Comparison of ENCODE assay signal across 1 cellular context in the genomic region with DNA sequence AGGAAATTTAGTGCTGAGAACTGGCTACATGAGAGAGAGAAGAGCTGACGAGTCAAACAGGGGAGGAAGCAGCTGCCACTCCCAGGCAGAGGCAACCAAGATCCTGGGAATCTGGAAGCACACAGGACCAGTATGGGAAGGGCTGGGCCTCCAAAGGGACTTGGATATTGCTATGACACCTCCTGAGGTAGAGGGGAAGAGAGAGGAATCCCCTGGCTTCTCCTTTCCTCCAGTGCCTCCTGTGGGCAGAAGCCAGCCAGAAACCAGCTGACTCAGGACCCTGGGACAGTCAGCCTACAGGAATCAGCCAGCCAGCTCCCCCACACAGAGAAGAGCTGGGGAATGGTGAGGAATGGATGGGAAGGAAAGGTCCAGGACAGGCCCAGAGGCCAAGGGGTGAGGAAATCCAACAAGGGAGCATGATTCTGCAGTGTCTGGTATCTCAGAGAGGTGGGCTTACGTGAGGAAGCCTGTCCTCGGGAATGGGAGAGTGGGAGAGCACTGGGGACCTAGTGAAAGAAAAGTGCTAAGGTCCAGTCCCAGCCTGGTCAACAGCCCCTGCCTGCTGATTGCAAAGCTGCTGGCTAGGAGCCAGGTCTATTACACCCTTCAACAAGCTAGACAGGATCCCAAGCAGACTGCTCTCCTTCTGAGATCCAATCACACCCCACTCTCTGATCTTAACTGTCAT.
A peak's percentile ranks its signal among the peaks of the same experiment; 100 is the strongest.
TF ChIP-seq lines count a peak whose summit lies in the region.

No MANE protein-coding gene starts in this region.

TF ChIP-seq in K562, 482 proteins besides CTCF, POLR2A, EP300 and RAD21 (continued from another document):
- TF ChIP-seq, protein P1, sequence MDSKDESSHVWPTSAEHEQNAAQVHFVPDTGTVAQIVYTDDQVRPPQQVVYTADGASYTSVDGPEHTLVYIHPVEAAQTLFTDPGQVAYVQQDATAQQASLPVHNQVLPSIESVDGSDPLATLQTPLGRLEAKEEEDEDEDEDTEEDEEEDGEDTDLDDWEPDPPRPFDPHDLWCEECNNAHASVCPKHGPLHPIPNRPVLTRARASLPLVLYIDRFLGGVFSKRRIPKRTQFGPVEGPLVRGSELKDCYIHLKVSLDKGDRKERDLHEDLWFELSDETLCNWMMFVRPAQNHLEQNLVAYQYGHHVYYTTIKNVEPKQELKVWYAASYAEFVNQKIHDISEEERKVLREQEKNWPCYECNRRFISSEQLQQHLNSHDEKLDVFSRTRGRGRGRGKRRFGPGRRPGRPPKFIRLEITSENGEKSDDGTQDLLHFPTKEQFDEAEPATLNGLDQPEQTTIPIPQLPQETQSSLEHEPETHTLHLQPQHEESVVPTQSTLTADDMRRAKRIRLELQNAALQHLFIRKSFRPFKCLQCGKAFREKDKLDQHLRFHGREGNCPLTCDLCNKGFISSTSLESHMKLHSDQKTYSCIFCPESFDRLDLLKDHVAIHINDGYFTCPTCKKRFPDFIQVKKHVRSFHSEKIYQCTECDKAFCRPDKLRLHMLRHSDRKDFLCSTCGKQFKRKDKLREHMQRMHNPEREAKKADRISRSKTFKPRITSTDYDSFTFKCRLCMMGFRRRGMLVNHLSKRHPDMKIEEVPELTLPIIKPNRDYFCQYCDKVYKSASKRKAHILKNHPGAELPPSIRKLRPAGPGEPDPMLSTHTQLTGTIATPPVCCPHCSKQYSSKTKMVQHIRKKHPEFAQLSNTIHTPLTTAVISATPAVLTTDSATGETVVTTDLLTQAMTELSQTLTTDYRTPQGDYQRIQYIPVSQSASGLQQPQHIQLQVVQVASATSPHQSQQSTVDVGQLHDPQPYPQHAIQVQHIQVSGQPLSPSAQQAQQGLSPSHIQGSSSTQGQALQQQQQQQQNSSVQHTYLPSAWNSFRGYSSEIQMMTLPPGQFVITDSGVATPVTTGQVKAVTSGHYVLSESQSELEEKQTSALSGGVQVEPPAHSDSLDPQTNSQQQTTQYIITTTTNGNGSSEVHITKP (IDR thresholded peaks at IDR 0.05; ENCODE audit: partially characterized antibody) = no peak
- TF ChIP-seq SRSF7 (optimal IDR thresholded peaks at IDR 0.05; ENCODE audit: low read depth, low read length) = no peak
- no peak for TF ChIP-seq BHLHE40 (IDR thresholded peaks at IDR 0.05; ENCODE audit: low read length)
- TF ChIP-seq CBX2 (IDR thresholded peaks at IDR 0.05; ENCODE audit: insufficient read depth, low read length, poor library complexity, severe bottlenecking) = no peak
- TF ChIP-seq ZNF174 (CRISPR knock-in tag; IDR thresholded peaks at IDR 0.05) = no peak
- TF ChIP-seq ZNF668 (CRISPR knock-in tag; IDR thresholded peaks at IDR 0.05) = no peak
- TF ChIP-seq TARDBP (IDR thresholded peaks at IDR 0.05) = no peak
- no peak for TF ChIP-seq MYBL2 (IDR thresholded peaks at IDR 0.05; ENCODE audit: low read depth)
- no peak for TF ChIP-seq MYBL2 (CRISPR knock-in tag; IDR thresholded peaks at IDR 0.05; ENCODE audit: borderline replicate concordance)
- TF ChIP-seq NFE2 (IDR thresholded peaks at IDR 0.05; ENCODE audit: low read depth) = peak; percentile 50; the same call in 1 of the 2 replicates
- TF ChIP-seq, protein P2, sequence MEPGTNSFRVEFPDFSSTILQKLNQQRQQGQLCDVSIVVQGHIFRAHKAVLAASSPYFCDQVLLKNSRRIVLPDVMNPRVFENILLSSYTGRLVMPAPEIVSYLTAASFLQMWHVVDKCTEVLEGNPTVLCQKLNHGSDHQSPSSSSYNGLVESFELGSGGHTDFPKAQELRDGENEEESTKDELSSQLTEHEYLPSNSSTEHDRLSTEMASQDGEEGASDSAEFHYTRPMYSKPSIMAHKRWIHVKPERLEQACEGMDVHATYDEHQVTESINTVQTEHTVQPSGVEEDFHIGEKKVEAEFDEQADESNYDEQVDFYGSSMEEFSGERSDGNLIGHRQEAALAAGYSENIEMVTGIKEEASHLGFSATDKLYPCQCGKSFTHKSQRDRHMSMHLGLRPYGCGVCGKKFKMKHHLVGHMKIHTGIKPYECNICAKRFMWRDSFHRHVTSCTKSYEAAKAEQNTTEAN (CRISPR knock-in tag; IDR thresholded peaks at IDR 0.05) = no peak
- no peak for TF ChIP-seq POLR2AphosphoS2 (IDR thresholded peaks at IDR 0.05; ENCODE audit: low read length)
- peak; percentile 95 for TF ChIP-seq ZNF316 (IDR thresholded peaks at IDR 0.05)
- no peak for TF ChIP-seq TFAM (CRISPR knock-in tag; conservative IDR thresholded peaks at IDR 0.05)
- no peak for TF ChIP-seq SP2 (IDR thresholded peaks at IDR 0.05; ENCODE audit: extremely low read depth, low read depth, low read length, poor library complexity, severe bottlenecking)
- TF ChIP-seq, protein P3, sequence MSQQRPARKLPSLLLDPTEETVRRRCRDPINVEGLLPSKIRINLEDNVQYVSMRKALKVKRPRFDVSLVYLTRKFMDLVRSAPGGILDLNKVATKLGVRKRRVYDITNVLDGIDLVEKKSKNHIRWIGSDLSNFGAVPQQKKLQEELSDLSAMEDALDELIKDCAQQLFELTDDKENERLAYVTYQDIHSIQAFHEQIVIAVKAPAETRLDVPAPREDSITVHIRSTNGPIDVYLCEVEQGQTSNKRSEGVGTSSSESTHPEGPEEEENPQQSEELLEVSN (IDR thresholded peaks at IDR 0.05; ENCODE audit: borderline replicate concordance in 1 of 2, extremely low read depth in 1 of 2, insufficient read depth in 1 of 2, insufficient read length in 1 of 2, low read depth in 1 of 2, low read length in 1 of 2, poor library complexity in 1 of 2, severe bottlenecking in 1 of 2) = no peak
- TF ChIP-seq PCBP1 (IDR thresholded peaks at IDR 0.05; ENCODE audit: low read depth, low read length, poor library complexity, severe bottlenecking) = no peak
- no peak for TF ChIP-seq HNRNPLL (IDR thresholded peaks at IDR 0.05; ENCODE audit: low read depth, low read length, poor library complexity, severe bottlenecking)
- TF ChIP-seq CCAR2 (IDR thresholded peaks at IDR 0.05; ENCODE audit: low read depth, low read length) = no peak
TF ChIP-seq in K562: peak in this region for 65.
